8 cellular contexts compared by ENCODE assay signal in genomic region chrX:69615779-69616519, GRCh38. TPM values are rescaled to one million over a fixed set of nuclear protein-coding genes. Genes with fewer than 3 reads are reported as not detected.
DNase-seq lines count a peak whose midpoint lies in the region; ATAC-seq and TF ChIP-seq lines count a peak whose summit lies in the region.

TSS of gene EDA (plus strand) at chrX:69616113.

- peak; percentile 55 for DNase-seq in EL
- DNase-seq in NCI-H526 treated with DMSO at 0.1 percent for 48 hours (lab: John Stamatoyannopoulos, UW): peak; percentile 48
- DNase-seq in activated CD8-positive, alpha-beta memory T cell treated with anti-CD3 and anti-CD28 coated beads, Interleukin-2, amount 50 U/mL, for 48 hours: peak; percentile 80
- DNase-seq in endothelial cell (ENCODE audit: low spot score): peak; percentile 84
- peak; percentile 10 to 11 for DNase-seq in memory B cell (ENCODE audit: low spot score in 2 of 2)
- DNase-seq in stimulated activated CD4-positive, alpha-beta T cell treated with anti-CD3 and anti-CD28 coated beads, Interleukin-4, amount 100 ng/mL, for 48 hours (ENCODE audit: low read depth in 2 of 2): peak; percentile 57 to 72

- H3K9me3 Mint-ChIP-seq in endothelial cell (ENCODE audit: unreplicated experiment) (no peaks in the 10 kb centered on the region), memory B cell (no peaks in the 10 kb centered on the region)

- H3K4me1 Mint-ChIP-seq in endothelial cell (ENCODE audit: unreplicated experiment) (no peaks in the 10 kb centered on the region), memory B cell (no peaks in the 10 kb centered on the region)

- no peak within 1 kb of the TSS for H3K27ac Mint-ChIP-seq in endothelial cell (ENCODE audit: unreplicated experiment)
- H3K27ac Mint-ChIP-seq in memory B cell: no peak within 1 kb of the TSS

- H3K27me3 Mint-ChIP-seq in endothelial cell (ENCODE audit: unreplicated experiment) (peaks cover 3% of the 10 kb centered on the region), memory B cell (peaks cover 7% of the 10 kb centered on the region)

- no peaks in the 10 kb centered on the region for H3K36me3 Mint-ChIP-seq in endothelial cell (ENCODE audit: low read depth, unreplicated experiment)
- H3K36me3 Mint-ChIP-seq in memory B cell: no peaks in the 10 kb centered on the region

- ATAC-seq in HG02759 (IDR thresholded peaks at IDR 0.05; ENCODE audit: unreplicated experiment) (peak; percentile 95), memory B cell (ENCODE audit: low read depth) (peak; percentile 83), HG03175 (IDR thresholded peaks at IDR 0.05; ENCODE audit: unreplicated experiment) (no peak)

- TF ChIP-seq CTCF in endothelial cell (IDR thresholded peaks at IDR 0.05; ENCODE audit: unreplicated experiment): no peak

- H3K4me3 Mint-ChIP-seq in endothelial cell (ENCODE audit: unreplicated experiment) (peak within 1 kb of the TSS; percentile 83), memory B cell (peak within 1 kb of the TSS; percentile 79)

RNA-seq across cellular contexts. Expression of gene EDA, which starts in this region (rescaled TPM):
- total RNA-seq in endothelial cell (ENCODE audit: unreplicated experiment): 2.3 TPM

Comparison
In these comparisons a context has a peak if more than half of its experiments do, and no peak if none do; other contexts are left out.
1. DNase-seq: peak in every context shown above with its lines; median percentile 84 in endothelial cell; 80 in activated CD8-positive, alpha-beta memory T cell treated with anti-CD3 and anti-CD28 coated beads, Interleukin-2, amount 50 U/mL, for 48 hours; 64 in stimulated activated CD4-positive, alpha-beta T cell treated with anti-CD3 and anti-CD28 coated beads, Interleukin-4, amount 100 ng/mL, for 48 hours; 55 in EL; 48 in NCI-H526 treated with DMSO at 0.1 percent for 48 hours; 10 in memory B cell.